In genomic region chr2:191056218-191056617, GRCh38 we compare ENCODE assay signal across 1 cellular context.
TF ChIP-seq lines count a peak whose summit lies in the region.

No MANE protein-coding gene starts in this region.

TF ChIP-seq in GM12878, 131 proteins besides CTCF, POLR2A, EP300 and RAD21:
- no peak for TF ChIP-seq ZBTB40 (IDR thresholded peaks at IDR 0.05; ENCODE audit: borderline replicate concordance)
- TF ChIP-seq GATAD2B (conservative IDR thresholded peaks at IDR 0.05; ENCODE audit: low read depth), result no peak
- no peak for TF ChIP-seq LARP7 (IDR thresholded peaks at IDR 0.05)
- no peak for TF ChIP-seq SIX5 (IDR thresholded peaks at IDR 0.05; ENCODE audit: low read depth, low read length, severe bottlenecking)
- TF ChIP-seq CEBPB (IDR thresholded peaks at IDR 0.05; ENCODE audit: borderline replicate concordance in 1 of 2, low read depth in 2 of 2, low read length in 2 of 2), result no peak
- no peak for TF ChIP-seq JUNB (IDR thresholded peaks at IDR 0.05)
- peak; percentile 38; the same call in 1 of the 2 replicates for TF ChIP-seq SPI1 (IDR thresholded peaks at IDR 0.05; ENCODE audit: borderline replicate concordance, insufficient read depth, low read depth, low read length)
